ENCODE assay signal across 2 cellular contexts in genomic region chr1:224107282-224107625, GRCh38.
TF ChIP-seq lines count a peak whose summit lies in the region.

No MANE protein-coding gene starts in this region.

TF ChIP-seq in HEK293, 187 proteins besides CTCF, POLR2A, EP300 and RAD21:
- TF ChIP-seq ZXDB (tag by site-specific recombination; IDR thresholded peaks at IDR 0.05), result no peak
- TF ChIP-seq KLF9 (tag by site-specific recombination; IDR thresholded peaks at IDR 0.05; ENCODE audit: low read depth), result no peak
- TF ChIP-seq ZBTB26 (tag by site-specific recombination; optimal IDR thresholded peaks at IDR 0.05), result no peak
- TF ChIP-seq ZNF302 (tag by site-specific recombination; IDR thresholded peaks at IDR 0.05; ENCODE audit: low read depth), result no peak
- TF ChIP-seq PRDM1 (tag by site-specific recombination; IDR thresholded peaks at IDR 0.05), result 0 out of 2 replicates have a peak, but pooled peaks have one; percentile 51

TF ChIP-seq in endothelial cell of umbilical vein, 7 proteins besides CTCF, POLR2A, EP300 and RAD21:
- TF ChIP-seq GATA2 (IDR thresholded peaks at IDR 0.05; ENCODE audit: insufficient read depth, insufficient read length, low read depth, low read length) (no peak), EZH2 (IDR thresholded peaks at IDR 0.05; ENCODE audit: borderline replicate concordance, low read depth, low read length, severe bottlenecking) (no peak), MYC (IDR thresholded peaks at IDR 0.05; ENCODE audit: low read depth, low read length) (no peak), FOS (IDR thresholded peaks at IDR 0.05; ENCODE audit: borderline replicate concordance, insufficient read depth, low read length) (no peak), MAX (IDR thresholded peaks at IDR 0.05; ENCODE audit: insufficient read depth, insufficient read length) (no peak), JUN (IDR thresholded peaks at IDR 0.05; ENCODE audit: borderline replicate concordance, insufficient read depth, insufficient read length, low read depth) (no peak), POLR2AphosphoS5 (IDR thresholded peaks at IDR 0.05; ENCODE audit: insufficient read depth, low read depth, low read length) (no peak)
TF ChIP-seq in endothelial cell of umbilical vein: peak in this region for 0.
